Comparison of ENCODE assay signal across 14 cellular contexts in genomic region chr13:105346141-105346766, GRCh38.
DNase-seq lines count a peak whose midpoint lies in the region; ATAC-seq and TF ChIP-seq lines count a peak whose summit lies in the region.
"Had no signal": no experiment of that assay in that cellular context is flagged by ENCODE, and none has a peak within 500 bp of the region (broad histone marks: within the 10 kb centered on the region; RNA-seq: fewer than 3 reads in every experiment).

No MANE protein-coding gene starts in this region.

- ATAC-seq in HG02885 (IDR thresholded peaks at IDR 0.05; ENCODE audit: poor library complexity, unreplicated experiment): no peak

- no peaks in the 10 kb centered on the region for H3K27me3 ChIP-seq in right atrium auricular region
- H3K27me3 ChIP-seq: tibial artery had no signal

- no peak overlapping the region for H3K27ac ChIP-seq in right atrium auricular region
- H3K27ac ChIP-seq: tibial artery had no signal

- peak; percentile 68 for DNase-seq in AG20443 (ENCODE audit: low spot score)
- DNase-seq in M059J (ENCODE audit: low read depth): peak; percentile 86
- DNase-seq in epithelial cell of esophagus (ENCODE audit: low read depth): peak; percentile 90
- peak; percentile 52 for DNase-seq in myocyte (ENCODE audit: low read depth)
- no peak for DNase-seq in iPS-NIHi11 (ENCODE audit: low spot score)
- no peak for DNase-seq in right atrium auricular region (ENCODE audit: low spot score)
- no peak for DNase-seq in stimulated activated CD4-positive, alpha-beta T cell treated with anti-CD3 and anti-CD28 coated beads, Interleukin-15, amount 100 ng/mL, for 24 hours
- DNase-seq: activated B cell treated with CpG ODN at 0.5 μM for 24 hours; activated T-cell treated with anti-CD3 and anti-CD28 coated beads, Interleukin-2, amount 50 U/mL, for 48 hours; CD4-positive, alpha-beta memory T cell; NCI-H446 treated with DMSO at 0.1 percent for 48 hours; SIG-M5; tibial artery had no signal

- no peak overlapping the region for H3K4me3 ChIP-seq in epithelial cell of esophagus (ENCODE audit: low read length)
- no peak overlapping the region for H3K4me3 ChIP-seq in right atrium auricular region
- H3K4me3 ChIP-seq: tibial artery had no signal

- H3K9me3 ChIP-seq in right atrium auricular region: no peaks in the 10 kb centered on the region
- H3K9me3 ChIP-seq: tibial artery had no signal

- TF ChIP-seq CTCF in epithelial cell of esophagus (IDR thresholded peaks at IDR 0.05; ENCODE audit: insufficient read depth, low read depth, low read length, missing control alignments): no peak
- no peak for TF ChIP-seq CTCF in right atrium auricular region (IDR thresholded peaks at IDR 0.05)

- no peaks in the 10 kb centered on the region for H3K36me3 ChIP-seq in right atrium auricular region
- H3K36me3 ChIP-seq: tibial artery had no signal

- H3K4me1 ChIP-seq in right atrium auricular region: no peaks in the 10 kb centered on the region

Comparison
In these comparisons a context has a peak if more than half of its experiments do, and no peak if none do; other contexts are left out.
1. DNase-seq: peak in AG20443 (single experiment), M059J (single experiment), epithelial cell of esophagus (single experiment) and myocyte (single experiment); none in iPS-NIHi11 (single experiment), right atrium auricular region (single experiment) and stimulated activated CD4-positive, alpha-beta T cell treated with anti-CD3 and anti-CD28 coated beads, Interleukin-15, amount 100 ng/mL, for 24 hours (single experiment).